8 cellular contexts compared by ENCODE assay signal in the genomic region with DNA sequence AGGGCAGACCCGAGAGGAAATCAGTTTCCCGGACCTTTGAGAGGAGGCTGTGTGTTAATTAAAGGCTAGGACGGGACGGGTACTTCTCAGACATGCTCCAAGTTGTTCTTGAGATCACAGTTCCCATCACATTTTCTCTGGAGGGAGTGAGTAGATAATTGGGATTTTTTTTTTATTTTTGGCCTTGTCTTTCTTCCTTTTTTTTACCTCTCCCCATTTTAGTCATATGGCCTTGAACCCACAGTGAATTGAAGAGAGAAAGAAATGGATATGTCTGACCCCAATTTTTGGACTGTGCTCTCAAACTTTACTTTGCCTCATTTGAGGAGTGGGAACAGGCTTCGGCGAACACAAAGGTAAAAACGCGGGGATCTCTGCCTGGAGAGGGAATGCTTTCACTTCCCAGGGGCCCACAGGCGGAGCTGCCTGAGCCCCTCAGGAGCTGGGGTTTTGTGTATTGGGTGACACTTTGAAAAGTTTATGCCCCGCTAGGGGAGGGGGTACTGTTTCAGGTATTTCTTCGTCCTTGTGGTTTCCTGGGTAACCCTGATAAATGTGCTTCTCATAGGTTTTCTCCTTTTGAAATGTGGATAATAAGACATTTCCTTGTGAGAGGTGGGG.
DNase-seq lines count a peak whose midpoint lies in the region; ATAC-seq and TF ChIP-seq lines count a peak whose summit lies in the region.

No MANE protein-coding gene starts in this region.

- peak overlapping the region; percentile 45 to 83 (median 73); a peak in 21 of 22 replicates for H3K27ac ChIP-seq in BLaER1 treated with 17β-estradiol and CSF1 and Interleukin-3, amounts not matched to agents 10 nM and 100 nM
- H3K27ac ChIP-seq in OCI-LY3 (ENCODE audit: low read length) = no peak overlapping the region
- peak overlapping the region; percentile 85 for H3K27ac ChIP-seq in effector memory CD4-positive, alpha-beta T cell (ENCODE audit: insufficient read depth, low read length, poor library complexity, severe bottlenecking)

- peak overlapping the region; percentile 96 for H2AFZ ChIP-seq in OCI-LY3 (ENCODE audit: low read depth, low read length)

- no peaks in the 10 kb centered on the region for H3K9me3 Mint-ChIP-seq in nephron progenitor cell

- no peaks in the 10 kb centered on the region for H4K20me1 ChIP-seq in BLaER1 treated with 17β-estradiol and CSF1 and Interleukin-3, amounts not matched to agents 10 nM and 100 nM
- H4K20me1 ChIP-seq in OCI-LY3 (ENCODE audit: insufficient read depth, low read length) = no peaks in the 10 kb centered on the region

- no peak for DNase-seq in effector memory CD4-positive, alpha-beta T cell
- DNase-seq in nephron progenitor cell (no peak), NCI-H146 treated with DMSO at 0.1 percent for 48 hours (lab: John Stamatoyannopoulos, UW; ENCODE audit: unreplicated experiment) (no peak), D341Med (ENCODE audit: low spot score) (no peak)

- peak overlapping the region; percentile 93 for H3K4me3 Mint-ChIP-seq in nephron progenitor cell

- ATAC-seq in GM19455 (IDR thresholded peaks at IDR 0.05; ENCODE audit: unreplicated experiment) (no peak), HG02763 (IDR thresholded peaks at IDR 0.05; ENCODE audit: unreplicated experiment) (no peak)

- H3K9ac ChIP-seq in BLaER1 treated with 17β-estradiol and CSF1 and Interleukin-3, amounts not matched to agents 10 nM and 100 nM = peak overlapping the region; percentile 74 to 83 (median 80)
- peak overlapping the region; percentile 67 for H3K9ac ChIP-seq in OCI-LY3 (ENCODE audit: low read length)

- peak overlapping the region; percentile 48 to 75 (median 64) for H3K4me3 ChIP-seq in BLaER1 treated with 17β-estradiol and CSF1 and Interleukin-3, amounts not matched to agents 10 nM and 100 nM
- H3K4me3 ChIP-seq in OCI-LY3 (ENCODE audit: low read length) = peak overlapping the region; percentile 83
- peak overlapping the region; percentile 68 for H3K4me3 ChIP-seq in effector memory CD4-positive, alpha-beta T cell (ENCODE audit: insufficient read depth, low read depth, low read length, poor library complexity, severe bottlenecking)

- no peaks in the 10 kb centered on the region for H3K36me3 ChIP-seq in BLaER1 treated with 17β-estradiol and CSF1 and Interleukin-3, amounts not matched to agents 10 nM and 100 nM
- no peaks in the 10 kb centered on the region for H3K36me3 ChIP-seq in OCI-LY3 (replicated peaks; ENCODE audit: low read depth, low read length)
- H3K36me3 ChIP-seq in effector memory CD4-positive, alpha-beta T cell (ENCODE audit: control insufficient read depth, insufficient read depth, low read length) = no peaks in the 10 kb centered on the region

- H3K27me3 Mint-ChIP-seq in nephron progenitor cell (ENCODE audit: low read depth, poor library complexity) = peaks cover 4% of the 10 kb centered on the region

- peak overlapping the region; percentile 91 for H3K27ac Mint-ChIP-seq in nephron progenitor cell

- no peaks in the 10 kb centered on the region for H3K27me3 ChIP-seq in BLaER1 treated with 17β-estradiol and CSF1 and Interleukin-3, amounts not matched to agents 10 nM and 100 nM
- H3K27me3 ChIP-seq in OCI-LY3 (ENCODE audit: low read depth, low read length) = peaks cover 37% of the 10 kb centered on the region
- no peaks in the 10 kb centered on the region for H3K27me3 ChIP-seq in effector memory CD4-positive, alpha-beta T cell (replicated peaks; ENCODE audit: control insufficient read depth, insufficient read depth, low read length, poor library complexity, severe bottlenecking)

- peak overlapping the region; percentile 88 to 98 (median 94) for H3K4me2 ChIP-seq in BLaER1 treated with 17β-estradiol and CSF1 and Interleukin-3, amounts not matched to agents 10 nM and 100 nM
- H3K4me2 ChIP-seq in OCI-LY3 (ENCODE audit: low read length) = peak overlapping the region; percentile 84

- H3K9me3 ChIP-seq in BLaER1 treated with 17β-estradiol and CSF1 and Interleukin-3, amounts not matched to agents 10 nM and 100 nM (replicated peaks in 1 of 11) = no peaks in the 10 kb centered on the region
- no peaks in the 10 kb centered on the region for H3K9me3 ChIP-seq in OCI-LY3 (ENCODE audit: insufficient read depth, low read length)
- H3K9me3 ChIP-seq in effector memory CD4-positive, alpha-beta T cell (ENCODE audit: control insufficient read depth, low read length) = no peaks in the 10 kb centered on the region

- peaks cover 17 to 45% (median 40%) of the 10 kb centered on the region in 10 experiments for H3K4me1 ChIP-seq in BLaER1 treated with 17β-estradiol and CSF1 and Interleukin-3, amounts not matched to agents 10 nM and 100 nM
- H3K4me1 ChIP-seq in OCI-LY3 (ENCODE audit: low read length) = peaks cover 5% of the 10 kb centered on the region; the same call in 1 of the 2 replicates
- H3K4me1 ChIP-seq in effector memory CD4-positive, alpha-beta T cell (ENCODE audit: control insufficient read depth, insufficient read depth, low read length, poor library complexity, severe bottlenecking) = peaks cover 20% of the 10 kb centered on the region

- TF ChIP-seq CTCF in OCI-LY3 (IDR thresholded peaks at IDR 0.05; ENCODE audit: low read depth, low read length) (no peak), nephron progenitor cell (IDR thresholded peaks at IDR 0.05) (no peak)

- H3K79me2 ChIP-seq in OCI-LY3 (ENCODE audit: low read length) = no peaks in the 10 kb centered on the region

- H3K4me1 Mint-ChIP-seq in nephron progenitor cell = peaks cover 59% of the 10 kb centered on the region

- H3K36me3 Mint-ChIP-seq in nephron progenitor cell (ENCODE audit: low read depth) = no peaks in the 10 kb centered on the region
